ENCODE assay signal across 16 cellular contexts in the genomic region with DNA sequence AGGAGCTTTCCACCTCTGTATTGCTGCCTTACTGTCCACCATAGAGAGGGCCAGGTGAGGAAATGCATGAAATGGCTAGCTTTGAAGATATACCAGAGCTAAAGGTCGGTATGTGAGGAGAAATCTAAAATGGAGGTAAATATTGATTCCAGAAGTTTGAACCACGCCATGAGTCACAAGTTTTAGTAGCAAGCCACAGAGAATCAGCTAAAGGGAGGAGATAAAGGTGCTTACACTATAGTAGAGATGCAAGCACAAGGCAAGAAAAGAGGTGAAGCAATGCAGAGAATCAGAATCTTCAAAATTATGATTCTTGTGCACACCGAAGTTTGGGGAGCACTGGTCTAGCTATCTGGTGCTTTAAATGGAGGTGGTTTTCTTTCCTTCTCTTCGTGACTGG. TPM values are rescaled to one million over a fixed set of nuclear protein-coding genes. Genes with fewer than 3 reads are reported as not detected.
DNase-seq lines count a peak whose midpoint lies in the region; ATAC-seq and TF ChIP-seq lines count a peak whose summit lies in the region.
"Had no signal": no experiment of that assay in that cellular context is flagged by ENCODE, and none has a peak within 500 bp of the region (broad histone marks: within the 10 kb centered on the region; RNA-seq: fewer than 3 reads in every experiment).

No MANE protein-coding gene starts in this region.

- H3K4me3 ChIP-seq in KMS-11 (IDR thresholded peaks at IDR 0.05; ENCODE audit: insufficient read depth, low read depth, low read length) (no peak overlapping the region), aorta (ENCODE audit: low read length in 2 of 2) (no peak overlapping the region)
- H3K4me3 ChIP-seq: A549, BLaER1 had no signal

- H3K4me1 Mint-ChIP-seq in activated naive CD8-positive, alpha-beta T cell treated with anti-CD3 and anti-CD28 coated beads, Interleukin-2, amount 10 ng/mL, durations not matched to agents 7 days and 5 days: peaks cover 28% of the 10 kb centered on the region
- H3K4me1 Mint-ChIP-seq in stimulated activated naive CD8-positive, alpha-beta T cell treated with anti-CD3 and anti-CD28 coated beads, Interleukin-15, amount 100 ng/mL, for 72 hours: peaks cover 35% of the 10 kb centered on the region

- peaks cover 27% of the 10 kb centered on the region for H3K27me3 Mint-ChIP-seq in activated naive CD8-positive, alpha-beta T cell treated with anti-CD3 and anti-CD28 coated beads, Interleukin-2, amount 10 ng/mL, durations not matched to agents 7 days and 5 days
- peaks cover 24% of the 10 kb centered on the region for H3K27me3 Mint-ChIP-seq in stimulated activated naive CD8-positive, alpha-beta T cell treated with anti-CD3 and anti-CD28 coated beads, Interleukin-15, amount 100 ng/mL, for 72 hours

- no peak for DNase-seq in activated naive CD4-positive, alpha-beta T cell treated with anti-CD3 and anti-CD28 coated beads, Interleukin-2, amount 50 U/mL, for 72 hours (ENCODE audit: low spot score in 2 of 2)
- DNase-seq in activated naive CD4-positive, alpha-beta T cell treated with anti-CD3 and anti-CD28 coated beads, Interleukin-2, amount 50 U/mL, for 16 hours: no peak
- DNase-seq in activated naive CD8-positive, alpha-beta T cell treated with anti-CD3 and anti-CD28 coated beads, Interleukin-2, amount 10 ng/mL, durations not matched to agents 7 days and 5 days: no peak
- no peak for DNase-seq in stimulated activated naive CD8-positive, alpha-beta T cell treated with anti-CD3 and anti-CD28 coated beads, Interleukin-15, amount 100 ng/mL, for 72 hours
- DNase-seq in aorta (no peak), NCI-H1105 treated with DMSO at 0.1 percent for 48 hours (lab: John Stamatoyannopoulos, UW) (no peak)
- DNase-seq: CD8-positive, alpha-beta memory T cell; DMS79; HFFc6; KG1; NCI-H1417 treated with DMSO at 0.1 percent for 48 hours; NCI-H187 treated with DMSO at 0.1 percent for 48 hours; NCI-H526 had no signal

- H3K27ac ChIP-seq in KMS-11 (no peak overlapping the region), aorta (ENCODE audit: low read depth in 1 of 2, low read length in 2 of 2) (no peak overlapping the region)
- H3K27ac ChIP-seq: A549, BLaER1 had no signal

- H3K27ac Mint-ChIP-seq in activated naive CD4-positive, alpha-beta T cell treated with anti-CD3 and anti-CD28 coated beads, Interleukin-2, amount 50 U/mL, for 72 hours: no peak overlapping the region
- no peak overlapping the region for H3K27ac Mint-ChIP-seq in activated naive CD8-positive, alpha-beta T cell treated with anti-CD3 and anti-CD28 coated beads, Interleukin-2, amount 10 ng/mL, durations not matched to agents 7 days and 5 days
- peak overlapping the region in 1 of 2 donors; percentile 49 for H3K27ac Mint-ChIP-seq in stimulated activated naive CD8-positive, alpha-beta T cell treated with anti-CD3 and anti-CD28 coated beads, Interleukin-15, amount 100 ng/mL, for 72 hours
- H3K27ac Mint-ChIP-seq: CD8-positive, alpha-beta memory T cell; HFFc6 had no signal

- peaks cover 14% of the 10 kb centered on the region for H3K4me1 ChIP-seq in KMS-11 (ENCODE audit: low read depth, poor library complexity, severe bottlenecking)
- no peaks in the 10 kb centered on the region for H3K4me1 ChIP-seq in aorta (ENCODE audit: control insufficient read depth in 1 of 2, insufficient read depth in 2 of 2, low read length in 2 of 2)

- H3K9me3 Mint-ChIP-seq in activated naive CD4-positive, alpha-beta T cell treated with anti-CD3 and anti-CD28 coated beads, Interleukin-2, amount 50 U/mL, for 72 hours: no peaks in the 10 kb centered on the region
- H3K9me3 Mint-ChIP-seq in activated naive CD8-positive, alpha-beta T cell treated with anti-CD3 and anti-CD28 coated beads, Interleukin-2, amount 10 ng/mL, durations not matched to agents 7 days and 5 days: peaks cover 3% of the 10 kb centered on the region
- H3K9me3 Mint-ChIP-seq in stimulated activated naive CD8-positive, alpha-beta T cell treated with anti-CD3 and anti-CD28 coated beads, Interleukin-15, amount 100 ng/mL, for 72 hours: no peaks in the 10 kb centered on the region
- H3K9me3 Mint-ChIP-seq: CD8-positive, alpha-beta memory T cell; HFFc6 had no signal

- POLR2A ChIA-PET in activated naive CD8-positive, alpha-beta T cell treated with anti-CD3 and anti-CD28 coated beads, Interleukin-2, amount 10 ng/mL, durations not matched to agents 7 days and 5 days (lab: Charles Lee): interaction anchor here (1.3 kb wide), 1 partner anchor 9 kb away, joined by 4 read pairs; no protein-coding TSS in a partner anchor

- no peak overlapping the region for H3K9ac ChIP-seq in KMS-11
- H3K9ac ChIP-seq: BLaER1 had no signal

- no peaks in the 10 kb centered on the region for H4K20me1 ChIP-seq in KMS-11 (ENCODE audit: insufficient read depth)
- H4K20me1 ChIP-seq: BLaER1 had no signal

- no peak overlapping the region for H3K4me2 ChIP-seq in KMS-11
- H3K4me2 ChIP-seq: A549, BLaER1 had no signal

- peak; percentile 24 to 72 for ATAC-seq in activated naive CD4-positive, alpha-beta T cell treated with anti-CD3 and anti-CD28 coated beads, Interleukin-2, amount 50 U/mL, for 72 hours
- ATAC-seq in activated naive CD8-positive, alpha-beta T cell treated with anti-CD3 and anti-CD28 coated beads, Interleukin-2, amount 10 ng/mL, durations not matched to agents 7 days and 5 days (ENCODE audit: low read depth): peak; percentile 33
- ATAC-seq in stimulated activated naive CD8-positive, alpha-beta T cell treated with anti-CD3 and anti-CD28 coated beads, Interleukin-15, amount 100 ng/mL, for 72 hours: peak; percentile 46
- no peak for ATAC-seq in aorta (ENCODE audit: low FRiP score)
- ATAC-seq: A549 had no signal

- no peaks in the 10 kb centered on the region for H3K79me2 ChIP-seq in KMS-11 (ENCODE audit: insufficient read depth, low read depth)

- H3K36me3 Mint-ChIP-seq in activated naive CD4-positive, alpha-beta T cell treated with anti-CD3 and anti-CD28 coated beads, Interleukin-2, amount 50 U/mL, for 72 hours: no peaks in the 10 kb centered on the region
- peaks cover 5% of the 10 kb centered on the region for H3K36me3 Mint-ChIP-seq in activated naive CD8-positive, alpha-beta T cell treated with anti-CD3 and anti-CD28 coated beads, Interleukin-2, amount 10 ng/mL, durations not matched to agents 7 days and 5 days

- H3K27me3 ChIP-seq in KMS-11 (ENCODE audit: insufficient read depth, low read depth) (no peaks in the 10 kb centered on the region), aorta (ENCODE audit: control insufficient read depth in 1 of 2, insufficient read depth in 2 of 2, low read length in 1 of 2) (no peaks in the 10 kb centered on the region)
- H3K27me3 ChIP-seq: BLaER1 had no signal

- H3K36me3 ChIP-seq in KMS-11 (ENCODE audit: insufficient read depth): no peaks in the 10 kb centered on the region
- no peaks in the 10 kb centered on the region for H3K36me3 ChIP-seq in aorta (ENCODE audit: control insufficient read depth in 1 of 2, insufficient read depth in 2 of 2, low read length in 1 of 2)
- H3K36me3 ChIP-seq: BLaER1 had no signal

- intact Hi-C loops in aorta (cut with DNase I): no loop called here

- TF ChIP-seq CTCF in KMS-11 (conservative IDR thresholded peaks at IDR 0.05; ENCODE audit: low read depth, low read length): no peak

- no peaks in the 10 kb centered on the region for H3K9me3 ChIP-seq in aorta (ENCODE audit: control insufficient read depth, low read length)
- H3K9me3 ChIP-seq: A549, BLaER1 had no signal

- H3K4me3 Mint-ChIP-seq in activated naive CD8-positive, alpha-beta T cell treated with anti-CD3 and anti-CD28 coated beads, Interleukin-2, amount 10 ng/mL, durations not matched to agents 7 days and 5 days: peak overlapping the region; percentile 36
- H3K4me3 Mint-ChIP-seq in stimulated activated naive CD8-positive, alpha-beta T cell treated with anti-CD3 and anti-CD28 coated beads, Interleukin-15, amount 100 ng/mL, for 72 hours: no peak overlapping the region
- H3K4me3 Mint-ChIP-seq: HFFc6 had no signal

- 0 out of 2 replicates have a peak overlapping the region, but pooled peaks have one; percentile 20 for H2AFZ ChIP-seq in KMS-11 (ENCODE audit: low read depth)

- WGBS in aorta, 2 donors: 88 to 90% methylated on average over 4 of the region's 4 CpGs

RNA-seq across cellular contexts. Expression of gene GSAP, which starts 3.0 kb away (rescaled TPM):
- 1 to 10 TPM; 1.2 to 4.1 TPM for total RNA-seq in activated naive CD4-positive, alpha-beta T cell treated with anti-CD3 and anti-CD28 coated beads, Interleukin-2, amount 50 U/mL, for 72 hours
- total RNA-seq in activated naive CD8-positive, alpha-beta T cell treated with anti-CD3 and anti-CD28 coated beads, Interleukin-2, amount 10 ng/mL, durations not matched to agents 7 days and 5 days: 1 to 10 TPM; 8.3 to 9.3 TPM
- total RNA-seq in aorta: 10 to 100 TPM; 10.2 to 24.1 TPM
- polyA plus RNA-seq in aorta: 1 to 10 TPM; 3.7 to 5.8 TPM
